In the genomic region with DNA sequence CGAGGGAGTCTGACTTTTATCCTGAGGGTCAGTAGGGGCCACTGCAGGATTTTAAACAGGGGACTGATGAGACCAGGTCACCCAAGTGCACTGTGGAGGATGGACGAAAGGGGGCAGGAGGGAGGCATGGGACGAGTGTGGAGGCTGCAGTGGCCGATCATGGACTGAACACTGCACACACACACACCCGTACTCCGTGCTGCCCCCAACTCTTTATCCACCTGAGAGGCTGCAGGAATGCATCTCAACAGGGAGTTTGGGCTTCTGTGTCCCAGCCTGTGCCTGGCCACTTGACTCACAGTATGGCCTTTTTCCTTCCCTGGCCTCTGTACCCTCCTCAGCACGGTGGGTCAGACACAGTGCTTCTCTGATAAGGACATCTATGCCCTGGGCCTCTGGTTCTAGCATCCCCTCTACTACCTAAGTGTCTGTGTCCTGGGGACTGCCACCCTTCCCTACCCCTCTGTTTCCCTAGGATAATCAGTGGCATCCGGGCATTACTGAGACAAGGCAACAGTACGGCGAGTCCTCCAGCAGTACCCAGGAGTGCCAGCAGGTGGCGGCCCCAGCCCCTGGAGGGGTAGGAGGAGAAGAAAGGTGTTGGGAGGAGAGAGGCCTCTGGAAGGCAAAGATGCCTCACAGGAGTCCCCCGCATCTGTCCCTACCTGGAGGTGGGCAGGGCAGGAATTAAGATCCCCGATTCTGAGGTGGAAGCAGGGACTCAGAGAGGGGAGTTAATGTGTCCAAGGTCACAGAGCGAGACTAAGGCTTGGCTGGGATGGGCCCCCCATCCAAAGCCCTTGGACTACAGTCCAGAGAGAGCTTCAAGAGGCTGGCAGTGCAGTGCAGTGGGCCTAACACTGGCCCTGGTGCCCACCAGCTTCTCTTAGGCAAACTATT, we compare ENCODE assay signal across 1 cellular context.
A peak's percentile ranks its signal among the peaks of the same experiment; 100 is the strongest.
TF ChIP-seq lines count a peak whose summit lies in the region.

No MANE protein-coding gene starts in this region.

TF ChIP-seq in HepG2, 621 proteins besides CTCF, POLR2A, EP300 and RAD21 (continued from another document and continues in another):
- TF ChIP-seq, protein P1, sequence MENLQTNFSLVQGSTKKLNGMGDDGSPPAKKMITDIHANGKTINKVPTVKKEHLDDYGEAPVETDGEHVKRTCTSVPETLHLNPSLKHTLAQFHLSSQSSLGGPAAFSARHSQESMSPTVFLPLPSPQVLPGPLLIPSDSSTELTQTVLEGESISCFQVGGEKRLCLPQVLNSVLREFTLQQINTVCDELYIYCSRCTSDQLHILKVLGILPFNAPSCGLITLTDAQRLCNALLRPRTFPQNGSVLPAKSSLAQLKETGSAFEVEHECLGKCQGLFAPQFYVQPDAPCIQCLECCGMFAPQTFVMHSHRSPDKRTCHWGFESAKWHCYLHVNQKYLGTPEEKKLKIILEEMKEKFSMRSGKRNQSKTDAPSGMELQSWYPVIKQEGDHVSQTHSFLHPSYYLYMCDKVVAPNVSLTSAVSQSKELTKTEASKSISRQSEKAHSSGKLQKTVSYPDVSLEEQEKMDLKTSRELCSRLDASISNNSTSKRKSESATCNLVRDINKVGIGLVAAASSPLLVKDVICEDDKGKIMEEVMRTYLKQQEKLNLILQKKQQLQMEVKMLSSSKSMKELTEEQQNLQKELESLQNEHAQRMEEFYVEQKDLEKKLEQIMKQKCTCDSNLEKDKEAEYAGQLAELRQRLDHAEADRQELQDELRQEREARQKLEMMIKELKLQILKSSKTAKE (CRISPR knock-in tag; IDR thresholded peaks at IDR 0.05; ENCODE audit: borderline replicate concordance): no peak
- TF ChIP-seq, protein P2, sequence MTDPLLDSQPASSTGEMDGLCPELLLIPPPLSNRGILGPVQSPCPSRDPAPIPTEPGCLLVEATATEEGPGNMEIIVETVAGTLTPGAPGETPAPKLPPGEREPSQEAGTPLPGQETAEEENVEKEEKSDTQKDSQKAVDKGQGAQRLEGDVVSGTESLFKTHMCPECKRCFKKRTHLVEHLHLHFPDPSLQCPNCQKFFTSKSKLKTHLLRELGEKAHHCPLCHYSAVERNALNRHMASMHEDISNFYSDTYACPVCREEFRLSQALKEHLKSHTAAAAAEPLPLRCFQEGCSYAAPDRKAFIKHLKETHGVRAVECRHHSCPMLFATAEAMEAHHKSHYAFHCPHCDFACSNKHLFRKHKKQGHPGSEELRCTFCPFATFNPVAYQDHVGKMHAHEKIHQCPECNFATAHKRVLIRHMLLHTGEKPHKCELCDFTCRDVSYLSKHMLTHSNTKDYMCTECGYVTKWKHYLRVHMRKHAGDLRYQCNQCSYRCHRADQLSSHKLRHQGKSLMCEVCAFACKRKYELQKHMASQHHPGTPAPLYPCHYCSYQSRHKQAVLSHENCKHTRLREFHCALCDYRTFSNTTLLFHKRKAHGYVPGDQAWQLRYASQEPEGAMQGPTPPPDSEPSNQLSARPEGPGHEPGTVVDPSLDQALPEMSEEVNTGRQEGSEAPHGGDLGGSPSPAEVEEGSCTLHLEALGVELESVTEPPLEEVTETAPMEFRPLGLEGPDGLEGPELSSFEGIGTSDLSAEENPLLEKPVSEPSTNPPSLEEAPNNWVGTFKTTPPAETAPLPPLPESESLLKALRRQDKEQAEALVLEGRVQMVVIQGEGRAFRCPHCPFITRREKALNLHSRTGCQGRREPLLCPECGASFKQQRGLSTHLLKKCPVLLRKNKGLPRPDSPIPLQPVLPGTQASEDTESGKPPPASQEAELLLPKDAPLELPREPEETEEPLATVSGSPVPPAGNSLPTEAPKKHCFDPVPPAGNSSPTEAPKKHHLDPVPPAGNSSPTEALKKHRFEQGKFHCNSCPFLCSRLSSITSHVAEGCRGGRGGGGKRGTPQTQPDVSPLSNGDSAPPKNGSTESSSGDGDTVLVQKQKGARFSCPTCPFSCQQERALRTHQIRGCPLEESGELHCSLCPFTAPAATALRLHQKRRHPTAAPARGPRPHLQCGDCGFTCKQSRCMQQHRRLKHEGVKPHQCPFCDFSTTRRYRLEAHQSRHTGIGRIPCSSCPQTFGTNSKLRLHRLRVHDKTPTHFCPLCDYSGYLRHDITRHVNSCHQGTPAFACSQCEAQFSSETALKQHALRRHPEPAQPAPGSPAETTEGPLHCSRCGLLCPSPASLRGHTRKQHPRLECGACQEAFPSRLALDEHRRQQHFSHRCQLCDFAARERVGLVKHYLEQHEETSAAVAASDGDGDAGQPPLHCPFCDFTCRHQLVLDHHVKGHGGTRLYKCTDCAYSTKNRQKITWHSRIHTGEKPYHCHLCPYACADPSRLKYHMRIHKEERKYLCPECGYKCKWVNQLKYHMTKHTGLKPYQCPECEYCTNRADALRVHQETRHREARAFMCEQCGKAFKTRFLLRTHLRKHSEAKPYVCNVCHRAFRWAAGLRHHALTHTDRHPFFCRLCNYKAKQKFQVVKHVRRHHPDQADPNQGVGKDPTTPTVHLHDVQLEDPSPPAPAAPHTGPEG (CRISPR knock-in tag; IDR thresholded peaks at IDR 0.05): no peak
- TF ChIP-seq ZBTB38 (CRISPR knock-in tag; IDR thresholded peaks at IDR 0.05) (no peak), TBX2 (CRISPR knock-in tag; IDR thresholded peaks at IDR 0.05; ENCODE audit: borderline replicate concordance) (peak; percentile 43; the same call in 1 of the 2 replicates), PRPF4 (IDR thresholded peaks at IDR 0.05; ENCODE audit: low read depth, low read length, poor library complexity, severe bottlenecking) (no peak), HOXA5 (CRISPR knock-in tag; IDR thresholded peaks at IDR 0.05) (no peak), RXRA (CRISPR knock-in tag; IDR thresholded peaks at IDR 0.05) (peak; percentile 48; the same call in 1 of the 2 replicates), ATM (IDR thresholded peaks at IDR 0.05; ENCODE audit: borderline replicate concordance) (no peak), NR2F6 (IDR thresholded peaks at IDR 0.05) (peak; percentile 26; the same call in 1 of the 2 replicates), NR2F6 (CRISPR knock-in tag; IDR thresholded peaks at IDR 0.05) (0 out of 2 replicates have a peak, but pooled peaks have one; percentile 31), ZSCAN22 (CRISPR knock-in tag; IDR thresholded peaks at IDR 0.05) (no peak), ZNF256 (CRISPR knock-in tag; conservative IDR thresholded peaks at IDR 0.05) (no peak), SNRNP70 (IDR thresholded peaks at IDR 0.05; ENCODE audit: low read depth, low read length) (no peak), ZC3H4 (CRISPR knock-in tag; IDR thresholded peaks at IDR 0.05; ENCODE audit: borderline replicate concordance) (no peak), SOX6 (IDR thresholded peaks at IDR 0.05) (no peak), SOX6 (CRISPR knock-in tag; IDR thresholded peaks at IDR 0.05) (peak; percentile 23; the same call in 1 of the 2 replicates), U2AF1 (optimal IDR thresholded peaks at IDR 0.05; ENCODE audit: low read depth, low read length) (peak; percentile 67), ZNF263 (CRISPR knock-in tag; IDR thresholded peaks at IDR 0.05) (0 out of 2 replicates have a peak, but pooled peaks have one; percentile 30), SOX13 (IDR thresholded peaks at IDR 0.05) (no peak), SOX13 (CRISPR knock-in tag; conservative IDR thresholded peaks at IDR 0.05 in 1 of 2, IDR thresholded peaks at IDR 0.05 in 1 of 2) (no peak), NCOR1 (IDR thresholded peaks at IDR 0.05; ENCODE audit: borderline replicate concordance, low read length) (no peak), ZNF543 (CRISPR knock-in tag; IDR thresholded peaks at IDR 0.05) (no peak), EZH2 (conservative IDR thresholded peaks at IDR 0.05; ENCODE audit: low read depth, low read length) (no peak), SMC3 (IDR thresholded peaks at IDR 0.05; ENCODE audit: low read length) (peak; percentile 82), BHLHE40 (IDR thresholded peaks at IDR 0.05; ENCODE audit: low read length) (no peak), ZBTB7B (CRISPR knock-in tag; IDR thresholded peaks at IDR 0.05) (no peak), ZNF768 (CRISPR knock-in tag; IDR thresholded peaks at IDR 0.05) (no peak), TCF7 (IDR thresholded peaks at IDR 0.05; ENCODE audit: low read depth) (no peak), GATAD2A (CRISPR knock-in tag; IDR thresholded peaks at IDR 0.05) (peak; percentile 40; the same call in 1 of the 2 replicates), PHF21A (CRISPR knock-in tag; IDR thresholded peaks at IDR 0.05) (no peak), ZSCAN9 (CRISPR knock-in tag; IDR thresholded peaks at IDR 0.05; ENCODE audit: borderline replicate concordance) (no peak), KDM2A (CRISPR knock-in tag; IDR thresholded peaks at IDR 0.05; ENCODE audit: borderline replicate concordance, low read depth) (peak; percentile 61; the same call in 1 of the 2 replicates), SIN3A (IDR thresholded peaks at IDR 0.05; ENCODE audit: borderline replicate concordance, low read depth, low read length) (no peak), ZNF777 (CRISPR knock-in tag; IDR thresholded peaks at IDR 0.05) (no peak), ZNF572 (CRISPR knock-in tag; IDR thresholded peaks at IDR 0.05) (no peak), WIZ (CRISPR knock-in tag; IDR thresholded peaks at IDR 0.05) (no peak), ZNF292 (CRISPR knock-in tag; IDR thresholded peaks at IDR 0.05; ENCODE audit: borderline replicate concordance, low read depth) (no peak)
- TF ChIP-seq, protein P3, sequence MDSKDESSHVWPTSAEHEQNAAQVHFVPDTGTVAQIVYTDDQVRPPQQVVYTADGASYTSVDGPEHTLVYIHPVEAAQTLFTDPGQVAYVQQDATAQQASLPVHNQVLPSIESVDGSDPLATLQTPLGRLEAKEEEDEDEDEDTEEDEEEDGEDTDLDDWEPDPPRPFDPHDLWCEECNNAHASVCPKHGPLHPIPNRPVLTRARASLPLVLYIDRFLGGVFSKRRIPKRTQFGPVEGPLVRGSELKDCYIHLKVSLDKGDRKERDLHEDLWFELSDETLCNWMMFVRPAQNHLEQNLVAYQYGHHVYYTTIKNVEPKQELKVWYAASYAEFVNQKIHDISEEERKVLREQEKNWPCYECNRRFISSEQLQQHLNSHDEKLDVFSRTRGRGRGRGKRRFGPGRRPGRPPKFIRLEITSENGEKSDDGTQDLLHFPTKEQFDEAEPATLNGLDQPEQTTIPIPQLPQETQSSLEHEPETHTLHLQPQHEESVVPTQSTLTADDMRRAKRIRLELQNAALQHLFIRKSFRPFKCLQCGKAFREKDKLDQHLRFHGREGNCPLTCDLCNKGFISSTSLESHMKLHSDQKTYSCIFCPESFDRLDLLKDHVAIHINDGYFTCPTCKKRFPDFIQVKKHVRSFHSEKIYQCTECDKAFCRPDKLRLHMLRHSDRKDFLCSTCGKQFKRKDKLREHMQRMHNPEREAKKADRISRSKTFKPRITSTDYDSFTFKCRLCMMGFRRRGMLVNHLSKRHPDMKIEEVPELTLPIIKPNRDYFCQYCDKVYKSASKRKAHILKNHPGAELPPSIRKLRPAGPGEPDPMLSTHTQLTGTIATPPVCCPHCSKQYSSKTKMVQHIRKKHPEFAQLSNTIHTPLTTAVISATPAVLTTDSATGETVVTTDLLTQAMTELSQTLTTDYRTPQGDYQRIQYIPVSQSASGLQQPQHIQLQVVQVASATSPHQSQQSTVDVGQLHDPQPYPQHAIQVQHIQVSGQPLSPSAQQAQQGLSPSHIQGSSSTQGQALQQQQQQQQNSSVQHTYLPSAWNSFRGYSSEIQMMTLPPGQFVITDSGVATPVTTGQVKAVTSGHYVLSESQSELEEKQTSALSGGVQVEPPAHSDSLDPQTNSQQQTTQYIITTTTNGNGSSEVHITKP (CRISPR knock-in tag; IDR thresholded peaks at IDR 0.05; ENCODE audit: low read depth): no peak
- TF ChIP-seq, protein P4, sequence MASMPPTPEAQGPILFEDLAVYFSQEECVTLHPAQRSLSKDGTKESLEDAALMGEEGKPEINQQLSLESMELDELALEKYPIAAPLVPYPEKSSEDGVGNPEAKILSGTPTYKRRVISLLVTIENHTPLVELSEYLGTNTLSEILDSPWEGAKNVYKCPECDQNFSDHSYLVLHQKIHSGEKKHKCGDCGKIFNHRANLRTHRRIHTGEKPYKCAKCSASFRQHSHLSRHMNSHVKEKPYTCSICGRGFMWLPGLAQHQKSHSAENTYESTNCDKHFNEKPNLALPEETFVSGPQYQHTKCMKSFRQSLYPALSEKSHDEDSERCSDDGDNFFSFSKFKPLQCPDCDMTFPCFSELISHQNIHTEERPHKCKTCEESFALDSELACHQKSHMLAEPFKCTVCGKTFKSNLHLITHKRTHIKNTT (CRISPR knock-in tag; IDR thresholded peaks at IDR 0.05): no peak
- TF ChIP-seq, protein P5, sequence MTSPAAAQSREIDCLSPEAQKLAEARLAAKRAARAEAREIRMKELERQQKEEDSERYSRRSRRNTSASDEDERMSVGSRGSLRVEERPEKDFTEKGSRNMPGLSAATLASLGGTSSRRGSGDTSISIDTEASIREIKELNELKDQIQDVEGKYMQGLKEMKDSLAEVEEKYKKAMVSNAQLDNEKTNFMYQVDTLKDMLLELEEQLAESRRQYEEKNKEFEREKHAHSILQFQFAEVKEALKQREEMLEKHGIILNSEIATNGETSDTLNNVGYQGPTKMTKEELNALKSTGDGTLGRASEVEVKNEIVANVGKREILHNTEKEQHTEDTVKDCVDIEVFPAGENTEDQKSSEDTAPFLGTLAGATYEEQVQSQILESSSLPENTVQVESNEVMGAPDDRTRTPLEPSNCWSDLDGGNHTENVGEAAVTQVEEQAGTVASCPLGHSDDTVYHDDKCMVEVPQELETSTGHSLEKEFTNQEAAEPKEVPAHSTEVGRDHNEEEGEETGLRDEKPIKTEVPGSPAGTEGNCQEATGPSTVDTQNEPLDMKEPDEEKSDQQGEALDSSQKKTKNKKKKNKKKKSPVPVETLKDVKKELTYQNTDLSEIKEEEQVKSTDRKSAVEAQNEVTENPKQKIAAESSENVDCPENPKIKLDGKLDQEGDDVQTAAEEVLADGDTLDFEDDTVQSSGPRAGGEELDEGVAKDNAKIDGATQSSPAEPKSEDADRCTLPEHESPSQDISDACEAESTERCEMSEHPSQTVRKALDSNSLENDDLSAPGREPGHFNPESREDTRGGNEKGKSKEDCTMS (CRISPR knock-in tag; conservative IDR thresholded peaks at IDR 0.05): no peak
